ENCODE assay signal across 1 cellular context in genomic region chr6:28923318-28924102, GRCh38.
A peak's percentile ranks its signal among the peaks of the same experiment; 100 is the strongest.
TF ChIP-seq lines count a peak whose summit lies in the region.

A gene with protein sequence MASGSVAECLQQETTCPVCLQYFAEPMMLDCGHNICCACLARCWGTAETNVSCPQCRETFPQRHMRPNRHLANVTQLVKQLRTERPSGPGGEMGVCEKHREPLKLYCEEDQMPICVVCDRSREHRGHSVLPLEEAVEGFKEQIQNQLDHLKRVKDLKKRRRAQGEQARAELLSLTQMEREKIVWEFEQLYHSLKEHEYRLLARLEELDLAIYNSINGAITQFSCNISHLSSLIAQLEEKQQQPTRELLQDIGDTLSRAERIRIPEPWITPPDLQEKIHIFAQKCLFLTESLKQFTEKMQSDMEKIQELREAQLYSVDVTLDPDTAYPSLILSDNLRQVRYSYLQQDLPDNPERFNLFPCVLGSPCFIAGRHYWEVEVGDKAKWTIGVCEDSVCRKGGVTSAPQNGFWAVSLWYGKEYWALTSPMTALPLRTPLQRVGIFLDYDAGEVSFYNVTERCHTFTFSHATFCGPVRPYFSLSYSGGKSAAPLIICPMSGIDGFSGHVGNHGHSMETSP (minus strand): TSS chr6:28923985. CDS start chr6:28923632, 353 bp downstream.

TF ChIP-seq in K562, 482 proteins besides CTCF, POLR2A, EP300 and RAD21 (continued from another document):
- TF ChIP-seq USF2 (CRISPR knock-in tag; IDR thresholded peaks at IDR 0.05) (peak; percentile 29; the same call in 1 of the 2 replicates), RBFOX2 (IDR thresholded peaks at IDR 0.05; ENCODE audit: low read depth, low read length) (peak; percentile 99), MYC (IDR thresholded peaks at IDR 0.05; ENCODE audit: low read depth, low read length) (peak; percentile 94), MYC (CRISPR knock-in tag; IDR thresholded peaks at IDR 0.05; ENCODE audit: borderline replicate concordance, low read depth) (peak; percentile 65; the same call in 1 of the 2 replicates), L3MBTL2 (IDR thresholded peaks at IDR 0.05) (peak; percentile 78), PHB (CRISPR knock-in tag; IDR thresholded peaks at IDR 0.05) (no peak), MBD2 (IDR thresholded peaks at IDR 0.05; ENCODE audit: borderline replicate concordance, low read depth) (peak; percentile 85; the same call in 1 of the 2 replicates), ZBTB34 (CRISPR knock-in tag; IDR thresholded peaks at IDR 0.05) (no peak), MBD1 (CRISPR knock-in tag; IDR thresholded peaks at IDR 0.05) (no peak), FOXM1 (IDR thresholded peaks at IDR 0.05; ENCODE audit: low read depth) (no peak), FOXM1 (CRISPR knock-in tag; IDR thresholded peaks at IDR 0.05; ENCODE audit: low read depth) (peak; percentile 94), MYNN (IDR thresholded peaks at IDR 0.05) (peak; percentile 17; the same call in 1 of the 2 replicates), MYNN (CRISPR knock-in tag; IDR thresholded peaks at IDR 0.05) (no peak), ZNF274 (IDR thresholded peaks at IDR 0.05; ENCODE audit: borderline replicate concordance, low read depth, low read length) (no peak; the same call in 1 of the 2 replicates), SIN3A (IDR thresholded peaks at IDR 0.05; ENCODE audit: borderline replicate concordance in 2 of 2, control insufficient read depth in 1 of 2, low read depth in 2 of 2, low read length in 2 of 2) (peak; percentile 73 to 93; a peak in 3 of 4 replicates), ZKSCAN1 (IDR thresholded peaks at IDR 0.05; ENCODE audit: low read depth, low read length) (peak; percentile 12; the same call in 1 of the 2 replicates), PHF8 (IDR thresholded peaks at IDR 0.05; ENCODE audit: borderline replicate concordance, low read length) (peak; percentile 95), POLR2AphosphoS5 (IDR thresholded peaks at IDR 0.05; ENCODE audit: control insufficient read depth, insufficient read depth, low read depth, low read length) (peak; percentile 82), RCOR1 (IDR thresholded peaks at IDR 0.05; ENCODE audit: borderline replicate concordance in 1 of 2, low read depth in 2 of 2, low read length in 2 of 2) (peak in 1 of 2 experiments; percentile 8; a peak in 1 of 4 replicates), SIN3B (IDR thresholded peaks at IDR 0.05; ENCODE audit: low read depth) (peak; percentile 78), ZNF77 (CRISPR knock-in tag; IDR thresholded peaks at IDR 0.05) (0 out of 2 replicates have a peak, but pooled peaks have one; percentile 31), LARP7 (IDR thresholded peaks at IDR 0.05) (peak; percentile 78; the same call in 1 of the 2 replicates), GTF2E2 (tag; IDR thresholded peaks at IDR 0.05) (peak; percentile 96), PURB (CRISPR knock-in tag; IDR thresholded peaks at IDR 0.05; ENCODE audit: low read depth) (no peak), FOSL1 (tag; conservative IDR thresholded peaks at IDR 0.05) (no peak), HIVEP1 (CRISPR knock-in tag; IDR thresholded peaks at IDR 0.05) (no peak), HMGN3 (IDR thresholded peaks at IDR 0.05; ENCODE audit: borderline replicate concordance, extremely low read depth, insufficient read length, low read depth, low read length) (peak; percentile 91), TAF1 (IDR thresholded peaks at IDR 0.05; ENCODE audit: control insufficient read depth, extremely low read depth, insufficient read depth, low read length, severe bottlenecking) (peak; percentile 92), RBBP5 (IDR thresholded peaks at IDR 0.05; ENCODE audit: borderline replicate concordance, insufficient read depth, low read length, poor library complexity, severe bottlenecking) (peak; percentile 95), FOXP1 (CRISPR knock-in tag; IDR thresholded peaks at IDR 0.05) (peak; percentile 75), PCBP1 (IDR thresholded peaks at IDR 0.05; ENCODE audit: low read depth, low read length, poor library complexity, severe bottlenecking) (peak; percentile 16), NFRKB (IDR thresholded peaks at IDR 0.05; ENCODE audit: low read depth) (0 out of 2 replicates have a peak, but pooled peaks have one; percentile 24), PHF20 (IDR thresholded peaks at IDR 0.05; ENCODE audit: partially characterized antibody) (peak; percentile 53), ZNF583 (CRISPR knock-in tag; IDR thresholded peaks at IDR 0.05) (no peak)
- TF ChIP-seq, protein P1, sequence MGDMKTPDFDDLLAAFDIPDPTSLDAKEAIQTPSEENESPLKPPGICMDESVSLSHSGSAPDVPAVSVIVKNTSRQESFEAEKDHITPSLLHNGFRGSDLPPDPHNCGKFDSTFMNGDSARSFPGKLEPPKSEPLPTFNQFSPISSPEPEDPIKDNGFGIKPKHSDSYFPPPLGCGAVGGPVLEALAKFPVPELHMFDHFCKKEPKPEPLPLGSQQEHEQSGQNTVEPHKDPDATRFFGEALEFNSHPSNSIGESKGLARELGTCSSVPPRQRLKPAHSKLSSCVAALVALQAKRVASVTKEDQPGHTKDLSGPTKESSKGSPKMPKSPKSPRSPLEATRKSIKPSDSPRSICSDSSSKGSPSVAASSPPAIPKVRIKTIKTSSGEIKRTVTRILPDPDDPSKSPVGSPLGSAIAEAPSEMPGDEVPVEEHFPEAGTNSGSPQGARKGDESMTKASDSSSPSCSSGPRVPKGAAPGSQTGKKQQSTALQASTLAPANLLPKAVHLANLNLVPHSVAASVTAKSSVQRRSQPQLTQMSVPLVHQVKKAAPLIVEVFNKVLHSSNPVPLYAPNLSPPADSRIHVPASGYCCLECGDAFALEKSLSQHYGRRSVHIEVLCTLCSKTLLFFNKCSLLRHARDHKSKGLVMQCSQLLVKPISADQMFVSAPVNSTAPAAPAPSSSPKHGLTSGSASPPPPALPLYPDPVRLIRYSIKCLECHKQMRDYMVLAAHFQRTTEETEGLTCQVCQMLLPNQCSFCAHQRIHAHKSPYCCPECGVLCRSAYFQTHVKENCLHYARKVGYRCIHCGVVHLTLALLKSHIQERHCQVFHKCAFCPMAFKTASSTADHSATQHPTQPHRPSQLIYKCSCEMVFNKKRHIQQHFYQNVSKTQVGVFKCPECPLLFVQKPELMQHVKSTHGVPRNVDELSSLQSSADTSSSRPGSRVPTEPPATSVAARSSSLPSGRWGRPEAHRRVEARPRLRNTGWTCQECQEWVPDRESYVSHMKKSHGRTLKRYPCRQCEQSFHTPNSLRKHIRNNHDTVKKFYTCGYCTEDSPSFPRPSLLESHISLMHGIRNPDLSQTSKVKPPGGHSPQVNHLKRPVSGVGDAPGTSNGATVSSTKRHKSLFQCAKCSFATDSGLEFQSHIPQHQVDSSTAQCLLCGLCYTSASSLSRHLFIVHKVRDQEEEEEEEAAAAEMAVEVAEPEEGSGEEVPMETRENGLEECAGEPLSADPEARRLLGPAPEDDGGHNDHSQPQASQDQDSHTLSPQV (IDR thresholded peaks at IDR 0.05), result peak; percentile 34; the same call in 1 of the 2 replicates
- TF ChIP-seq, protein P2, sequence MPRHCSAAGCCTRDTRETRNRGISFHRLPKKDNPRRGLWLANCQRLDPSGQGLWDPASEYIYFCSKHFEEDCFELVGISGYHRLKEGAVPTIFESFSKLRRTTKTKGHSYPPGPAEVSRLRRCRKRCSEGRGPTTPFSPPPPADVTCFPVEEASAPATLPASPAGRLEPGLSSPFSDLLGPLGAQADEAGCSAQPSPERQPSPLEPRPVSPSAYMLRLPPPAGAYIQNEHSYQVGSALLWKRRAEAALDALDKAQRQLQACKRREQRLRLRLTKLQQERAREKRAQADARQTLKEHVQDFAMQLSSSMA (CRISPR knock-in tag; IDR thresholded peaks at IDR 0.05), result no peak
- TF ChIP-seq, protein P3, sequence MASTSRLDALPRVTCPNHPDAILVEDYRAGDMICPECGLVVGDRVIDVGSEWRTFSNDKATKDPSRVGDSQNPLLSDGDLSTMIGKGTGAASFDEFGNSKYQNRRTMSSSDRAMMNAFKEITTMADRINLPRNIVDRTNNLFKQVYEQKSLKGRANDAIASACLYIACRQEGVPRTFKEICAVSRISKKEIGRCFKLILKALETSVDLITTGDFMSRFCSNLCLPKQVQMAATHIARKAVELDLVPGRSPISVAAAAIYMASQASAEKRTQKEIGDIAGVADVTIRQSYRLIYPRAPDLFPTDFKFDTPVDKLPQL (IDR thresholded peaks at IDR 0.05; ENCODE audit: extremely low read depth, insufficient read length), result peak; percentile 71
- TF ChIP-seq, protein P4, sequence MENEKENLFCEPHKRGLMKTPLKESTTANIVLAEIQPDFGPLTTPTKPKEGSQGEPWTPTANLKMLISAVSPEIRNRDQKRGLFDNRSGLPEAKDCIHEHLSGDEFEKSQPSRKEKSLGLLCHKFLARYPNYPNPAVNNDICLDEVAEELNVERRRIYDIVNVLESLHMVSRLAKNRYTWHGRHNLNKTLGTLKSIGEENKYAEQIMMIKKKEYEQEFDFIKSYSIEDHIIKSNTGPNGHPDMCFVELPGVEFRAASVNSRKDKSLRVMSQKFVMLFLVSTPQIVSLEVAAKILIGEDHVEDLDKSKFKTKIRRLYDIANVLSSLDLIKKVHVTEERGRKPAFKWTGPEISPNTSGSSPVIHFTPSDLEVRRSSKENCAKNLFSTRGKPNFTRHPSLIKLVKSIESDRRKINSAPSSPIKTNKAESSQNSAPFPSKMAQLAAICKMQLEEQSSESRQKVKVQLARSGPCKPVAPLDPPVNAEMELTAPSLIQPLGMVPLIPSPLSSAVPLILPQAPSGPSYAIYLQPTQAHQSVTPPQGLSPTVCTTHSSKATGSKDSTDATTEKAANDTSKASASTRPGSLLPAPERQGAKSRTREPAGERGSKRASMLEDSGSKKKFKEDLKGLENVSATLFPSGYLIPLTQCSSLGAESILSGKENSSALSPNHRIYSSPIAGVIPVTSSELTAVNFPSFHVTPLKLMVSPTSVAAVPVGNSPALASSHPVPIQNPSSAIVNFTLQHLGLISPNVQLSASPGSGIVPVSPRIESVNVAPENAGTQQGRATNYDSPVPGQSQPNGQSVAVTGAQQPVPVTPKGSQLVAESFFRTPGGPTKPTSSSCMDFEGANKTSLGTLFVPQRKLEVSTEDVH (IDR thresholded peaks at IDR 0.05; ENCODE audit: low read depth, partially characterized antibody), result no peak
- TF ChIP-seq, protein P5, sequence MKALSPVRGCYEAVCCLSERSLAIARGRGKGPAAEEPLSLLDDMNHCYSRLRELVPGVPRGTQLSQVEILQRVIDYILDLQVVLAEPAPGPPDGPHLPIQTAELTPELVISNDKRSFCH (CRISPR knock-in tag; IDR thresholded peaks at IDR 0.05), result no peak
- TF ChIP-seq, protein P5 (tag; IDR thresholded peaks at IDR 0.05), result peak; percentile 8; the same call in 1 of the 2 replicates
